In genomic region chr16:8962393-8963009, GRCh38 we compare ENCODE assay signal across 8 cellular contexts. TPM values are rescaled to one million over a fixed set of nuclear protein-coding genes. Genes with fewer than 3 reads are reported as not detected.
DNase-seq lines count a peak whose midpoint lies in the region; ATAC-seq and TF ChIP-seq lines count a peak whose summit lies in the region.

No MANE protein-coding gene starts in this region.

- H3K9me2 ChIP-seq in PC-9 (ENCODE audit: insufficient read depth), result no peaks in the 10 kb centered on the region

- H3K36me3 Mint-ChIP-seq in activated naive CD4-positive, alpha-beta T cell treated with anti-CD3 and anti-CD28 coated beads for 36 hours (ENCODE audit: low read depth), result peaks cover 9% of the 10 kb centered on the region

- peaks cover 51% of the 10 kb centered on the region for H3K4me1 ChIP-seq in PC-9 (replicated peaks; ENCODE audit: insufficient read depth)

- peak overlapping the region; percentile 86 for H3K4me3 Mint-ChIP-seq in activated naive CD4-positive, alpha-beta T cell treated with anti-CD3 and anti-CD28 coated beads for 36 hours

- intact Hi-C loops in PC-9 (cut with micrococcal nuclease; ENCODE audit: unreplicated experiment), result loop anchor here (5.0 kb wide), 3 partner anchors 40 to 165 kb away; partner anchors contain the start of genes PMM2 and TMEM186
- intact Hi-C loops in activated naive CD4-positive, alpha-beta T cell treated with anti-CD3 and anti-CD28 coated beads for 36 hours (cut with micrococcal nuclease), result loop anchor here (1.0 to 5.0 kb wide), 9 partner anchors 41 to 1982 kb away; partner anchors contain the start of genes CARHSP1, CLEC16A, HAPSTR1 and METTL22

- peak overlapping the region; percentile 75 for H3K4me3 ChIP-seq in PC-9
- H3K4me3 ChIP-seq in iPS-11a (ENCODE audit: low read depth, low read length), result peak overlapping the region; percentile 84

- peaks cover 56% of the 10 kb centered on the region for H3K79me2 ChIP-seq in PC-9 (ENCODE audit: low read depth)

- TF ChIP-seq CTCF in PC-9 (conservative IDR thresholded peaks at IDR 0.05), result no peak

- H3K27ac Mint-ChIP-seq in activated naive CD4-positive, alpha-beta T cell treated with anti-CD3 and anti-CD28 coated beads for 36 hours, result peak overlapping the region; percentile 88

- peaks cover 51% of the 10 kb centered on the region for H3K4me1 Mint-ChIP-seq in activated naive CD4-positive, alpha-beta T cell treated with anti-CD3 and anti-CD28 coated beads for 36 hours (ENCODE audit: low read depth)

- peak; percentile 32 for ATAC-seq in GM21737 (IDR thresholded peaks at IDR 0.05; ENCODE audit: unreplicated experiment)
- no peak for ATAC-seq in GM21528 (IDR thresholded peaks at IDR 0.05; ENCODE audit: low FRiP score, unreplicated experiment)

- DNase-seq in COLO668 (lab: John Stamatoyannopoulos, UW; ENCODE audit: unreplicated experiment), result peak; percentile 68
- peak; percentile 24 to 38 for DNase-seq in PC-9
- peak; percentile 87 for DNase-seq in activated naive CD4-positive, alpha-beta T cell treated with anti-CD3 and anti-CD28 coated beads for 36 hours
- DNase-seq in stimulated activated CD4-positive, alpha-beta T cell treated with anti-CD3 and anti-CD28 coated beads, Interleukin-12 subunit alpha, Interleukin-12 subunit beta, amount 100 ng/mL, for 4 hours, result peak; percentile 42
- no peak for DNase-seq in NOMO-1 treated with dmso at 0.1 percent for 144 hours (lab: John Stamatoyannopoulos, UW; ENCODE audit: unreplicated experiment)

- no peaks in the 10 kb centered on the region for H3K9me3 ChIP-seq in PC-9 (ENCODE audit: insufficient read depth, low read depth)

- H3K9me3 Mint-ChIP-seq in activated naive CD4-positive, alpha-beta T cell treated with anti-CD3 and anti-CD28 coated beads for 36 hours, result no peaks in the 10 kb centered on the region

- POLR2A ChIA-PET in PC-9 (lab: Charles Lee; ENCODE audit: unreplicated experiment), result no interaction called here

- H3K27me3 ChIP-seq in PC-9 (ENCODE audit: insufficient read depth, low read depth), result no peaks in the 10 kb centered on the region

- CTCF ChIA-PET in PC-9 (lab: Charles Lee), result no interaction called here
- CTCF ChIA-PET in activated naive CD4-positive, alpha-beta T cell treated with anti-CD3 and anti-CD28 coated beads for 36 hours (lab: Charles Lee), result interaction anchor here (1.8 kb wide), 1 partner anchor 26 kb away, joined by 5 read pairs; no protein-coding TSS in a partner anchor

- peaks cover 52% of the 10 kb centered on the region for H4K20me1 ChIP-seq in PC-9 (ENCODE audit: insufficient read depth)

- no peaks in the 10 kb centered on the region for H3K36me3 ChIP-seq in PC-9 (ENCODE audit: low read depth)

- no peak overlapping the region; the same call in 1 of the 2 replicates for H3K27ac ChIP-seq in PC-9

- H3K27me3 Mint-ChIP-seq in activated naive CD4-positive, alpha-beta T cell treated with anti-CD3 and anti-CD28 coated beads for 36 hours (ENCODE audit: low read depth), result peaks cover 3% of the 10 kb centered on the region

- peaks cover 5% of the 10 kb centered on the region; the same call in 1 of the 2 replicates for H3F3A ChIP-seq in PC-9 (ENCODE audit: insufficient read depth, low read depth)

- no TSS peak for BruUV-seq in PC-9 (replicated peaks; lab: Mats Ljungman, UMichigan)

- H2AFZ ChIP-seq in PC-9, result no peak overlapping the region

- peak overlapping the region; percentile 97 for H3K4me2 ChIP-seq in PC-9

RNA-seq across cellular contexts. Expression of gene USP7, which starts 1.2 kb away (rescaled TPM):
- 113 and 167 TPM in 2 replicates for total RNA-seq in PC-9 (2021)
- 100 to 1,000 TPM; 155 to 163 TPM for total RNA-seq in activated naive CD4-positive, alpha-beta T cell treated with anti-CD3 and anti-CD28 coated beads for 36 hours
